Comparison of ENCODE assay signal across 1 cellular context in the genomic region with DNA sequence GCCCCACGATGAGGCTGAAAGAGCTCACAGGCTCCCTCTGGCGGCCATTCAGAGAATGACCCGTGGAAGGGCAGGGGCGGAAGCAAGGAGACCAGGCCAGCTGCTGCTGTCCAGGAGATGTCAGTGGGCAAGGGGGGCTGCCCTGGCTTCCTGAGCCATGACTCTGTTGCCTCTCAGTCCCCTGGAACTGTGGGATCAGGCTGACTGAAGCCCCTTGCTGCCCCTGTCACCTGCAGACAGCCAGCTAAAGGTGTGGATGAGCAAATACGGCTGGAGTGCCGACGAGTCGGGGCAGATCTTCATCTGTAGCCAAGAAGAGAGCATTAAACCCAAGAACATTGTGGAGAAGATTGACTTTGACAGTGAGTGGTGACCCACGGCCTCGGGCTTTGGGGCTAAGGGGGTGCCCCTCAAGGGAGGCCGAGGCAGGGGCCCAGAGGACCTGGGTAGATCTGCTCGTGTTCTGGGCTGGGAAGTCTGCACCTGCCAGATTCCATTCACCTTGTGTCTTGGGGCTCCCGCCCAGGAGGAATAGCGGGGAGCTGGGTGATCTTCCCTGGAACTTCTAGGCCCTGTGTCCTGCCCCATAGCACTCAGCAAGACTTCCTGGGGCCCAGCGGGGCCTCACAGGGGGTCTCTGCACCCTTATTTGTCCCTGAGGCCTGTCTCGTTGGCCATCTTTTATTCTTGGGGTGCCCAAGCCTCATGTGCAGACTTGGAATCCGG.
TF ChIP-seq lines count a peak whose summit lies in the region.

No MANE protein-coding gene starts in this region.

TF ChIP-seq in K562, 482 proteins besides CTCF, POLR2A, EP300 and RAD21 (continues in another document):
- TF ChIP-seq TRIM25 (IDR thresholded peaks at IDR 0.05; ENCODE audit: borderline replicate concordance) = no peak
- no peak for TF ChIP-seq RBBP5 (IDR thresholded peaks at IDR 0.05; ENCODE audit: borderline replicate concordance, insufficient read depth, low read length, poor library complexity, severe bottlenecking)
- TF ChIP-seq C11orf30 (IDR thresholded peaks at IDR 0.05; ENCODE audit: low read depth) = no peak
- peak; percentile 74; the same call in 1 of the 2 replicates for TF ChIP-seq TFAP4 (CRISPR knock-in tag; IDR thresholded peaks at IDR 0.05; ENCODE audit: borderline replicate concordance)
- TF ChIP-seq ELF2 (CRISPR knock-in tag; IDR thresholded peaks at IDR 0.05) = 0 out of 2 replicates have a peak, but pooled peaks have one; percentile 28
- TF ChIP-seq MTA3 (IDR thresholded peaks at IDR 0.05; ENCODE audit: borderline replicate concordance) = 0 out of 2 replicates have a peak, but pooled peaks have one; percentile 9
- TF ChIP-seq RB1 (IDR thresholded peaks at IDR 0.05; ENCODE audit: low read depth) = peak; percentile 53
- TF ChIP-seq TOE1 (IDR thresholded peaks at IDR 0.05; ENCODE audit: borderline replicate concordance) = 0 out of 2 replicates have a peak, but pooled peaks have one; percentile 23
- TF ChIP-seq TOE1 (CRISPR knock-in tag; IDR thresholded peaks at IDR 0.05; ENCODE audit: borderline replicate concordance, low read depth) = no peak
- 0 out of 2 replicates have a peak, but pooled peaks have one; percentile 0 for TF ChIP-seq ADNP (tag; IDR thresholded peaks at IDR 0.05)
- peak; percentile 79; the same call in 1 of the 2 replicates for TF ChIP-seq XRCC5 (IDR thresholded peaks at IDR 0.05; ENCODE audit: low read depth, low read length)
- no peak for TF ChIP-seq HNRNPUL1 (IDR thresholded peaks at IDR 0.05; ENCODE audit: low read length)
- peak; percentile 44 for TF ChIP-seq ETV1 (tag; conservative IDR thresholded peaks at IDR 0.05; ENCODE audit: low read depth)
- 0 out of 2 replicates have a peak, but pooled peaks have one; percentile 52 for TF ChIP-seq ZNF124 (CRISPR knock-in tag; IDR thresholded peaks at IDR 0.05)
- no peak for TF ChIP-seq ZNF224 (CRISPR knock-in tag; IDR thresholded peaks at IDR 0.05)
- TF ChIP-seq SMARCA4 (IDR thresholded peaks at IDR 0.05) = no peak
- no peak for TF ChIP-seq SMAD2 (IDR thresholded peaks at IDR 0.05; ENCODE audit: low read depth, low read length)
- TF ChIP-seq NR2C1 (IDR thresholded peaks at IDR 0.05) = no peak
- no peak for TF ChIP-seq NR2C1 (tag; IDR thresholded peaks at IDR 0.05)
- no peak for TF ChIP-seq RBM34 (IDR thresholded peaks at IDR 0.05; ENCODE audit: borderline replicate concordance, insufficient read depth, low read length)
- peak; percentile 51 for TF ChIP-seq RBFOX2 (IDR thresholded peaks at IDR 0.05; ENCODE audit: low read depth, low read length)
- no peak for TF ChIP-seq HOXB6 (CRISPR knock-in tag; IDR thresholded peaks at IDR 0.05; ENCODE audit: borderline replicate concordance)
- no peak for TF ChIP-seq CCNT2 (IDR thresholded peaks at IDR 0.05; ENCODE audit: borderline replicate concordance, extremely low read depth, insufficient read length, low read depth, low read length)
- peak; percentile 25; the same call in 1 of the 2 replicates for TF ChIP-seq CC2D1A (IDR thresholded peaks at IDR 0.05)
- TF ChIP-seq BRD9 (IDR thresholded peaks at IDR 0.05; ENCODE audit: low read depth, partially characterized antibody) = no peak
- TF ChIP-seq KLF16 (IDR thresholded peaks at IDR 0.05) = peak; percentile 37; the same call in 1 of the 2 replicates
- no peak for TF ChIP-seq TEAD2 (tag; IDR thresholded peaks at IDR 0.05)
- 0 out of 2 replicates have a peak, but pooled peaks have one; percentile 25 for TF ChIP-seq ELF1 (tag; IDR thresholded peaks at IDR 0.05)
- TF ChIP-seq ZBTB2 (IDR thresholded peaks at IDR 0.05) = no peak
- no peak for TF ChIP-seq STAT6 (CRISPR knock-in tag; IDR thresholded peaks at IDR 0.05)
- TF ChIP-seq CREM (IDR thresholded peaks at IDR 0.05; ENCODE audit: low read depth) = 0 out of 2 replicates have a peak, but pooled peaks have one; percentile 22
- TF ChIP-seq ARID1B (IDR thresholded peaks at IDR 0.05) = 0 out of 2 replicates have a peak, but pooled peaks have one; percentile 17
- TF ChIP-seq STAG1 (CRISPR knock-in tag; IDR thresholded peaks at IDR 0.05; ENCODE audit: borderline replicate concordance) = 0 out of 2 replicates have a peak, but pooled peaks have one; percentile 45
- 0 out of 2 replicates have a peak, but pooled peaks have one; percentile 9 for TF ChIP-seq MAFK (IDR thresholded peaks at IDR 0.05; ENCODE audit: low read length)
- no peak for TF ChIP-seq CAMTA2 (CRISPR knock-in tag; conservative IDR thresholded peaks at IDR 0.05)
- TF ChIP-seq, protein P1, sequence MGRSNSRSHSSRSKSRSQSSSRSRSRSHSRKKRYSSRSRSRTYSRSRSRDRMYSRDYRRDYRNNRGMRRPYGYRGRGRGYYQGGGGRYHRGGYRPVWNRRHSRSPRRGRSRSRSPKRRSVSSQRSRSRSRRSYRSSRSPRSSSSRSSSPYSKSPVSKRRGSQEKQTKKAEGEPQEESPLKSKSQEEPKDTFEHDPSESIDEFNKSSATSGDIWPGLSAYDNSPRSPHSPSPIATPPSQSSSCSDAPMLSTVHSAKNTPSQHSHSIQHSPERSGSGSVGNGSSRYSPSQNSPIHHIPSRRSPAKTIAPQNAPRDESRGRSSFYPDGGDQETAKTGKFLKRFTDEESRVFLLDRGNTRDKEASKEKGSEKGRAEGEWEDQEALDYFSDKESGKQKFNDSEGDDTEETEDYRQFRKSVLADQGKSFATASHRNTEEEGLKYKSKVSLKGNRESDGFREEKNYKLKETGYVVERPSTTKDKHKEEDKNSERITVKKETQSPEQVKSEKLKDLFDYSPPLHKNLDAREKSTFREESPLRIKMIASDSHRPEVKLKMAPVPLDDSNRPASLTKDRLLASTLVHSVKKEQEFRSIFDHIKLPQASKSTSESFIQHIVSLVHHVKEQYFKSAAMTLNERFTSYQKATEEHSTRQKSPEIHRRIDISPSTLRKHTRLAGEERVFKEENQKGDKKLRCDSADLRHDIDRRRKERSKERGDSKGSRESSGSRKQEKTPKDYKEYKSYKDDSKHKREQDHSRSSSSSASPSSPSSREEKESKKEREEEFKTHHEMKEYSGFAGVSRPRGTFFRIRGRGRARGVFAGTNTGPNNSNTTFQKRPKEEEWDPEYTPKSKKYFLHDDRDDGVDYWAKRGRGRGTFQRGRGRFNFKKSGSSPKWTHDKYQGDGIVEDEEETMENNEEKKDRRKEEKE (IDR thresholded peaks at IDR 0.05; ENCODE audit: borderline replicate concordance in 1 of 2, control insufficient read depth in 1 of 2, low read depth in 2 of 2, low read length in 1 of 2) = peak in 1 of 2 experiments; percentile 2; a peak in 1 of 4 replicates
- TF ChIP-seq MTF1 (CRISPR knock-in tag; IDR thresholded peaks at IDR 0.05; ENCODE audit: borderline replicate concordance) = no peak
- TF ChIP-seq HMGXB4 (CRISPR knock-in tag; IDR thresholded peaks at IDR 0.05) = no peak
- TF ChIP-seq, protein P2, sequence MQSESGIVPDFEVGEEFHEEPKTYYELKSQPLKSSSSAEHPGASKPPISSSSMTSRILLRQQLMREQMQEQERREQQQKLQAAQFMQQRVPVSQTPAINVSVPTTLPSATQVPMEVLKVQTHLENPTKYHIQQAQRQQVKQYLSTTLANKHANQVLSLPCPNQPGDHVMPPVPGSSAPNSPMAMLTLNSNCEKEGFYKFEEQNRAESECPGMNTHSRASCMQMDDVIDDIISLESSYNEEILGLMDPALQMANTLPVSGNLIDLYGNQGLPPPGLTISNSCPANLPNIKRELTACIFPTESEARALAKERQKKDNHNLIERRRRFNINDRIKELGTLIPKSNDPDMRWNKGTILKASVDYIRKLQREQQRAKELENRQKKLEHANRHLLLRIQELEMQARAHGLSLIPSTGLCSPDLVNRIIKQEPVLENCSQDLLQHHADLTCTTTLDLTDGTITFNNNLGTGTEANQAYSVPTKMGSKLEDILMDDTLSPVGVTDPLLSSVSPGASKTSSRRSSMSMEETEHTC (IDR thresholded peaks at IDR 0.05) = no peak
- TF ChIP-seq MTA2 (IDR thresholded peaks at IDR 0.05; ENCODE audit: low read depth) = no peak
- 0 out of 2 replicates have a peak, but pooled peaks have one; percentile 17 for TF ChIP-seq GABPB1 (CRISPR knock-in tag; IDR thresholded peaks at IDR 0.05)
- TF ChIP-seq, protein P3, sequence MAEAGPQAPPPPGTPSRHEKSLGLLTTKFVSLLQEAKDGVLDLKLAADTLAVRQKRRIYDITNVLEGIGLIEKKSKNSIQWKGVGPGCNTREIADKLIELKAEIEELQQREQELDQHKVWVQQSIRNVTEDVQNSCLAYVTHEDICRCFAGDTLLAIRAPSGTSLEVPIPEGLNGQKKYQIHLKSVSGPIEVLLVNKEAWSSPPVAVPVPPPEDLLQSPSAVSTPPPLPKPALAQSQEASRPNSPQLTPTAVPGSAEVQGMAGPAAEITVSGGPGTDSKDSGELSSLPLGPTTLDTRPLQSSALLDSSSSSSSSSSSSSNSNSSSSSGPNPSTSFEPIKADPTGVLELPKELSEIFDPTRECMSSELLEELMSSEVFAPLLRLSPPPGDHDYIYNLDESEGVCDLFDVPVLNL (CRISPR knock-in tag; IDR thresholded peaks at IDR 0.05; ENCODE audit: low read depth) = no peak
- TF ChIP-seq ZNF143 (CRISPR knock-in tag; IDR thresholded peaks at IDR 0.05) = no peak
- peak; percentile 66 for TF ChIP-seq POLR2G (IDR thresholded peaks at IDR 0.05; ENCODE audit: low read depth, low read length)
- TF ChIP-seq BHLHE40 (IDR thresholded peaks at IDR 0.05; ENCODE audit: low read length) = 0 out of 2 replicates have a peak, but pooled peaks have one; percentile 14
- no peak for TF ChIP-seq BRCA1 (IDR thresholded peaks at IDR 0.05)
- TF ChIP-seq BRCA1 (CRISPR knock-in tag; IDR thresholded peaks at IDR 0.05) = 0 out of 2 replicates have a peak, but pooled peaks have one; percentile 72
- peak; percentile 52; the same call in 1 of the 2 replicates for TF ChIP-seq ZNF384 (IDR thresholded peaks at IDR 0.05; ENCODE audit: low read depth, low read length)
- TF ChIP-seq JUND (IDR thresholded peaks at IDR 0.05; ENCODE audit: borderline replicate concordance, low read depth, low read length) = peak; percentile 56; the same call in 1 of the 2 replicates
- no peak; the same call in 2 of the 3 replicates for TF ChIP-seq JUND (tag; IDR thresholded peaks at IDR 0.05; ENCODE audit: borderline replicate concordance, low read depth, low read length)
- no peak for TF ChIP-seq BRF1 (IDR thresholded peaks at IDR 0.05; ENCODE audit: borderline replicate concordance, extremely low read depth, insufficient read length)
